19 cellular contexts compared by ENCODE assay signal in genomic region chr3:127680790-127681189, GRCh38. TPM values are rescaled to one million over a fixed set of nuclear protein-coding genes. Genes with fewer than 3 reads are reported as not detected.
DNase-seq lines count a peak whose midpoint lies in the region; ATAC-seq and TF ChIP-seq lines count a peak whose summit lies in the region.
"Had no signal": no experiment of that assay in that cellular context is flagged by ENCODE, and none has a peak within 500 bp of the region (broad histone marks: within the 10 kb centered on the region; RNA-seq: fewer than 3 reads in every experiment).

No MANE protein-coding gene starts in this region.

- CTCF ChIA-PET in activated CD4-positive, alpha-beta memory T cell treated with anti-CD3 and anti-CD28 coated beads for 36 hours (lab: Charles Lee) = no interaction called here

- peak; percentile 3 for DNase-seq in activated naive CD4-positive, alpha-beta T cell treated with anti-CD3 and anti-CD28 coated beads, Interleukin-2, amount 50 U/mL, for 16 hours
- DNase-seq in activated naive CD4-positive, alpha-beta T cell treated with anti-CD3 and anti-CD28 coated beads, Interleukin-2, amount 50 U/mL, for 72 hours (ENCODE audit: low spot score in 2 of 2) = no peak
- peak; percentile 4 for DNase-seq in activated CD4-positive, alpha-beta memory T cell treated with anti-CD3 and anti-CD28 coated beads for 36 hours
- DNase-seq: activated CD4-positive, alpha-beta T cell treated with anti-CD3 and anti-CD28 coated beads for 36 hours; activated naive CD4-positive, alpha-beta T cell treated with anti-CD3 and anti-CD28 coated beads for 36 hours; cerebellar nuclear complex; effector CD8-positive, alpha-beta T cell; GDM1; NCI-H1417; NCI-H2171; NCI-H526 treated with DMSO at 0.1 percent for 48 hours had no signal

- H3K4me3 ChIP-seq in stomach smooth muscle (ENCODE audit: low read length in 2 of 2) = no peak overlapping the region

- peak overlapping the region; percentile 11 for H3K27ac ChIP-seq in stomach smooth muscle (ENCODE audit: low read length)

- POLR2A ChIA-PET in activated CD4-positive, alpha-beta memory T cell treated with anti-CD3 and anti-CD28 coated beads for 36 hours (lab: Charles Lee) = no interaction called here

- H3K4me3 Mint-ChIP-seq in activated CD4-positive, alpha-beta memory T cell treated with anti-CD3 and anti-CD28 coated beads for 36 hours = no peak overlapping the region
- no peak overlapping the region for H3K4me3 Mint-ChIP-seq in nephron
- H3K4me3 Mint-ChIP-seq: activated CD4-positive, alpha-beta T cell treated with anti-CD3 and anti-CD28 coated beads for 36 hours; activated naive CD4-positive, alpha-beta T cell treated with anti-CD3 and anti-CD28 coated beads for 36 hours; CD14-positive monocyte; neural crest cell had no signal

- no peaks in the 10 kb centered on the region for H3K27me3 ChIP-seq in stomach smooth muscle (ENCODE audit: control insufficient read depth in 1 of 2, insufficient read depth in 2 of 2, low read length in 2 of 2)

- no peak overlapping the region for H3K27ac Mint-ChIP-seq in activated naive CD4-positive, alpha-beta T cell treated with anti-CD3 and anti-CD28 coated beads, Interleukin-2, amount 50 U/mL, for 72 hours
- no peak overlapping the region for H3K27ac Mint-ChIP-seq in activated CD4-positive, alpha-beta memory T cell treated with anti-CD3 and anti-CD28 coated beads for 36 hours
- H3K27ac Mint-ChIP-seq in nephron = peak overlapping the region in 2 of 3 experiments; percentile 82 to 85
- H3K27ac Mint-ChIP-seq: activated CD4-positive, alpha-beta T cell treated with anti-CD3 and anti-CD28 coated beads for 36 hours; activated naive CD4-positive, alpha-beta T cell treated with anti-CD3 and anti-CD28 coated beads for 36 hours had no signal

- no peaks in the 10 kb centered on the region for H3K9me3 ChIP-seq in stomach smooth muscle (ENCODE audit: control insufficient read depth in 2 of 2, low read length in 2 of 2)

- H3K27me3 Mint-ChIP-seq in activated CD4-positive, alpha-beta memory T cell treated with anti-CD3 and anti-CD28 coated beads for 36 hours = no peaks in the 10 kb centered on the region
- peaks cover 3% of the 10 kb centered on the region for H3K27me3 Mint-ChIP-seq in nephron (ENCODE audit: low read depth)
- H3K27me3 Mint-ChIP-seq: activated CD4-positive, alpha-beta T cell treated with anti-CD3 and anti-CD28 coated beads for 36 hours had no signal

- H3K4me1 Mint-ChIP-seq in activated CD4-positive, alpha-beta memory T cell treated with anti-CD3 and anti-CD28 coated beads for 36 hours (ENCODE audit: low read depth) = peaks cover 9% of the 10 kb centered on the region
- H3K4me1 Mint-ChIP-seq in nephron = peaks cover 20% of the 10 kb centered on the region

- no peak for ATAC-seq in activated naive CD4-positive, alpha-beta T cell treated with anti-CD3 and anti-CD28 coated beads, Interleukin-2, amount 50 U/mL, for 72 hours
- ATAC-seq in HG03439 (IDR thresholded peaks at IDR 0.05; ENCODE audit: unreplicated experiment) = no peak
- no peak for ATAC-seq in GM18873 (IDR thresholded peaks at IDR 0.05; ENCODE audit: low FRiP score, unreplicated experiment)
- ATAC-seq in GM21619 (IDR thresholded peaks at IDR 0.05; ENCODE audit: unreplicated experiment) = no peak
- ATAC-seq: activated CD4-positive, alpha-beta T cell treated with anti-CD3 and anti-CD28 coated beads for 36 hours; esophagus mucosa had no signal

- no peak for TF ChIP-seq CTCF in nephron (IDR thresholded peaks at IDR 0.05; ENCODE audit: unreplicated experiment in 3 of 3)

- H3K36me3 ChIP-seq in stomach smooth muscle (ENCODE audit: control insufficient read depth in 2 of 2, insufficient read depth in 2 of 2, low read length in 2 of 2) = peaks cover 17% of the 10 kb centered on the region in 2 donors

- intact Hi-C loops in activated CD4-positive, alpha-beta memory T cell treated with anti-CD3 and anti-CD28 coated beads for 36 hours (cut with micrococcal nuclease) = no loop called here

- no peaks in the 10 kb centered on the region for H3K36me3 Mint-ChIP-seq in activated naive CD4-positive, alpha-beta T cell treated with anti-CD3 and anti-CD28 coated beads, Interleukin-2, amount 50 U/mL, for 72 hours
- no peaks in the 10 kb centered on the region for H3K36me3 Mint-ChIP-seq in activated CD4-positive, alpha-beta memory T cell treated with anti-CD3 and anti-CD28 coated beads for 36 hours
- peaks cover 3% of the 10 kb centered on the region for H3K36me3 Mint-ChIP-seq in nephron (ENCODE audit: low read depth)

- H3K4me1 ChIP-seq in stomach smooth muscle (ENCODE audit: control insufficient read depth, insufficient read depth, low read length) = peaks cover 2% of the 10 kb centered on the region

- no peak overlapping the region for H3K9ac ChIP-seq in stomach smooth muscle (ENCODE audit: low read length in 2 of 2)

- no peaks in the 10 kb centered on the region for H3K9me3 Mint-ChIP-seq in activated naive CD4-positive, alpha-beta T cell treated with anti-CD3 and anti-CD28 coated beads, Interleukin-2, amount 50 U/mL, for 72 hours
- H3K9me3 Mint-ChIP-seq in activated CD4-positive, alpha-beta memory T cell treated with anti-CD3 and anti-CD28 coated beads for 36 hours = no peaks in the 10 kb centered on the region
- no peaks in the 10 kb centered on the region for H3K9me3 Mint-ChIP-seq in nephron
- H3K9me3 Mint-ChIP-seq: activated naive CD4-positive, alpha-beta T cell treated with anti-CD3 and anti-CD28 coated beads for 36 hours; neural crest cell had no signal

RNA-seq across cellular contexts. Expression of gene ABTB1, which starts 8.0 kb away (rescaled TPM):
- 10 to 100 TPM; 12.2 to 27.6 TPM for total RNA-seq in activated naive CD4-positive, alpha-beta T cell treated with anti-CD3 and anti-CD28 coated beads, Interleukin-2, amount 50 U/mL, for 72 hours
- 10 to 100 TPM; 14.8 TPM for total RNA-seq in activated CD4-positive, alpha-beta memory T cell treated with anti-CD3 and anti-CD28 coated beads for 36 hours

RNA-seq across cellular contexts. Expression of gene PODXL2, which starts 51.8 kb away (rescaled TPM):
- 1 to 10 TPM in 1 of 2 donors, under 1 TPM in 1; 0.43 to 1.8 TPM for total RNA-seq in activated naive CD4-positive, alpha-beta T cell treated with anti-CD3 and anti-CD28 coated beads, Interleukin-2, amount 50 U/mL, for 72 hours
- 1 to 10 TPM; 1.2 to 1.3 TPM for total RNA-seq in activated CD4-positive, alpha-beta memory T cell treated with anti-CD3 and anti-CD28 coated beads for 36 hours

Comparison
In these comparisons a context has a peak if more than half of its experiments do, and no peak if none do; other contexts are left out.
1. DNase-seq: peak in activated naive CD4-positive, alpha-beta T cell treated with anti-CD3 and anti-CD28 coated beads, Interleukin-2, amount 50 U/mL, for 16 hours (single experiment) and activated CD4-positive, alpha-beta memory T cell treated with anti-CD3 and anti-CD28 coated beads for 36 hours (single experiment); none in activated naive CD4-positive, alpha-beta T cell treated with anti-CD3 and anti-CD28 coated beads, Interleukin-2, amount 50 U/mL, for 72 hours (0 of 2).
2. H3K27ac Mint-ChIP-seq: peak in nephron (2 of 3); none in activated naive CD4-positive, alpha-beta T cell treated with anti-CD3 and anti-CD28 coated beads, Interleukin-2, amount 50 U/mL, for 72 hours (0 of 2) and activated CD4-positive, alpha-beta memory T cell treated with anti-CD3 and anti-CD28 coated beads for 36 hours (single experiment).